22 cellular contexts compared by ENCODE assay signal in genomic region chr18:44848931-44849330, GRCh38.
DNase-seq lines count a peak whose midpoint lies in the region; ATAC-seq and TF ChIP-seq lines count a peak whose summit lies in the region.
"Had no signal": no experiment of that assay in that cellular context is flagged by ENCODE, and none has a peak within 500 bp of the region (broad histone marks: within the 10 kb centered on the region; RNA-seq: fewer than 3 reads in every experiment).

No MANE protein-coding gene starts in this region.

- no peak for TF ChIP-seq EP300 in ovary (IDR thresholded peaks at IDR 0.05)

- 23 to 27% (median 25%) methylated on average over 4 of the region's 4 CpGs for WGBS in ovary, 3 donors
- WGBS in aorta, 2 donors = 76 to 80% methylated on average over 4 of the region's 4 CpGs

- no peak for TF ChIP-seq CTCF in OCI-LY1 (IDR thresholded peaks at IDR 0.05; ENCODE audit: low read length)
- TF ChIP-seq CTCF in ovary (IDR thresholded peaks at IDR 0.05) = no peak
- no peak for TF ChIP-seq CTCF in mucosa of descending colon (IDR thresholded peaks at IDR 0.05)

- intact Hi-C loops in ovary (cut with DNase I) = loop anchor here in 1 of 4 donors (10.0 kb wide), 1 partner anchor 1356 kb away; no protein-coding TSS in a partner anchor
- intact Hi-C loops in mucosa of descending colon (cut with DNase I, micrococcal nuclease) = no loop called here
- intact Hi-C loops in aorta (cut with DNase I) = no loop called here

- H3K27me3 ChIP-seq in OCI-LY1 (ENCODE audit: insufficient read depth, low read length) = no peaks in the 10 kb centered on the region
- no peaks in the 10 kb centered on the region for H3K27me3 ChIP-seq in ovary
- H3K27me3 ChIP-seq in aorta (ENCODE audit: control insufficient read depth in 1 of 2, insufficient read depth in 2 of 2, low read length in 1 of 2) = no peaks in the 10 kb centered on the region
- H3K27me3 ChIP-seq: Peyer's patch, SJSA1 had no signal

- H3K79me2 ChIP-seq in OCI-LY1 (ENCODE audit: insufficient read depth, low read length) = no peaks in the 10 kb centered on the region

- H2AFZ ChIP-seq in OCI-LY1 (ENCODE audit: low read length) = no peak overlapping the region

- no peak for TF ChIP-seq POLR2A in ovary (IDR thresholded peaks at IDR 0.05)

- H3F3A ChIP-seq in OCI-LY1 (ENCODE audit: insufficient read depth, low read length) = no peaks in the 10 kb centered on the region

- no peaks in the 10 kb centered on the region for H4K20me1 ChIP-seq in OCI-LY1 (ENCODE audit: insufficient read depth, low read length)

- H3K4me3 ChIP-seq in OCI-LY1 (ENCODE audit: low read depth, low read length, poor library complexity, severe bottlenecking) (no peak overlapping the region), ovary (no peak overlapping the region), mucosa of descending colon (no peak overlapping the region), aorta (ENCODE audit: low read length in 2 of 2) (no peak overlapping the region)
- H3K4me3 ChIP-seq: GM12878, Peyer's patch, prostate gland, SJSA1 had no signal

- H3K36me3 ChIP-seq in OCI-LY1 (ENCODE audit: insufficient read depth, low read length) (no peaks in the 10 kb centered on the region; the same call in 1 of the 2 replicates), ovary (no peaks in the 10 kb centered on the region), mucosa of descending colon (ENCODE audit: low read depth) (no peaks in the 10 kb centered on the region), aorta (ENCODE audit: control insufficient read depth in 1 of 2, insufficient read depth in 2 of 2, low read length in 1 of 2) (no peaks in the 10 kb centered on the region)
- H3K36me3 ChIP-seq: Peyer's patch, prostate gland, SJSA1 had no signal

- ATAC-seq in GM19351 (IDR thresholded peaks at IDR 0.05; ENCODE audit: unreplicated experiment) (no peak), mucosa of descending colon (no peak), aorta (ENCODE audit: low FRiP score) (no peak)
- ATAC-seq: activated naive CD4-positive, alpha-beta T cell treated with anti-CD3 and anti-CD28 coated beads, Interleukin-2, amount 50 U/mL, for 72 hours; esophagus mucosa; GM12878 had no signal

- peak; percentile 18 for DNase-seq in NCI-H748 (lab: John Stamatoyannopoulos, UW; ENCODE audit: unreplicated experiment)
- DNase-seq in NCI-H748 treated with DMSO at 0.1 percent for 48 hours (lab: John Stamatoyannopoulos, UW) = no peak
- peak; percentile 51 for DNase-seq in NCI-H1092 treated with DMSO at 0.1 percent for 48 hours (lab: John Stamatoyannopoulos, UW)
- peak in 4 of 5 donors; percentile 33 to 65 (median 54) for DNase-seq in ovary
- no peak for DNase-seq in mucosa of descending colon
- no peak for DNase-seq in aorta
- DNase-seq: ACHN; activated CD4-positive, alpha-beta T cell treated with anti-CD3 and anti-CD28 coated beads for 4 hours; effector CD8-positive, alpha-beta T cell; hippocampal formation; KG1; NCI-H1930; NK-92 treated with Interleukin-12 subunit alpha and Interleukin-12 subunit beta, amount 100 ng/mL, for 24 hours; Peyer's patch had no signal

- peak overlapping the region; percentile 19 for H3K27ac ChIP-seq in OCI-LY1 (ENCODE audit: low read depth, low read length, poor library complexity, severe bottlenecking)
- no peak overlapping the region for H3K27ac ChIP-seq in ovary
- H3K27ac ChIP-seq in aorta (ENCODE audit: low read depth in 1 of 2, low read length in 2 of 2) = no peak overlapping the region
- H3K27ac ChIP-seq: C4-2B, Peyer's patch, prostate gland, SJSA1 had no signal

- no peaks in the 10 kb centered on the region for H3K9me2 ChIP-seq in OCI-LY1 (ENCODE audit: low read depth, low read length)

- H3K4me1 ChIP-seq in OCI-LY1 (ENCODE audit: insufficient read depth, low read length, severe bottlenecking) (peaks cover 14% of the 10 kb centered on the region), ovary (ENCODE audit: insufficient read depth) (peaks cover 13% of the 10 kb centered on the region), mucosa of descending colon (ENCODE audit: low read depth) (no peaks in the 10 kb centered on the region), aorta (ENCODE audit: control insufficient read depth in 1 of 2, insufficient read depth in 2 of 2, low read length in 2 of 2) (peaks cover 0 to 3% of the 10 kb centered on the region in 2 donors)
- H3K4me1 ChIP-seq: prostate gland, SJSA1 had no signal

- H3K4me2 ChIP-seq in OCI-LY1 (ENCODE audit: low read length) = peak overlapping the region; percentile 8; the same call in 1 of the 2 replicates

- H3K9ac ChIP-seq in OCI-LY1 (ENCODE audit: low read length) = no peak overlapping the region

- H3K9me3 ChIP-seq in OCI-LY1 (ENCODE audit: low read length) (no peaks in the 10 kb centered on the region), ovary (no peaks in the 10 kb centered on the region), mucosa of descending colon (no peaks in the 10 kb centered on the region), aorta (ENCODE audit: control insufficient read depth, low read length) (no peaks in the 10 kb centered on the region)
- H3K9me3 ChIP-seq: Peyer's patch, prostate gland, SJSA1 had no signal

Comparison
In these comparisons a context has a peak if more than half of its experiments do, and no peak if none do; other contexts are left out.
1. DNase-seq: peak in NCI-H748 (single experiment), NCI-H1092 treated with DMSO at 0.1 percent for 48 hours (single experiment) and ovary (4 of 5); none in NCI-H748 treated with DMSO at 0.1 percent for 48 hours (single experiment), mucosa of descending colon (0 of 3) and aorta (0 of 2).